In the genomic region with DNA sequence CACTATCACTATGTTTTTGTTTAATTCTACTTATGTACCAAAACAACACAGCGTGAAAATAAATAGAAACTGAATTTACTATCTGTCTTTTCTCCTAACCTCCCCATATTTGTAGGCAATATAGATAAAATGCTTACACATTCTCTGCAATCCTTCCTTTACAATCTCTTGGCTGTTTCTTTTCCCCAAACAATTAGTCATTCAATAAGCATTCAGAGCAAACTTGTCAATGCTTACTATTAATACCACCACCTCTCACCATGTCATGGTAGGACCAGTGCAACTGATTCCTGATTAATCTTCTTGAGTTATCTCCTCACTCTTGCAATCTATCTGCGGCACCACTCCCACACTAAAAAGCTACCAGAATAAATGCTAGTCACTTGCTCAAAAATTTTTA, we compare ENCODE assay signal across 20 cellular contexts.
DNase-seq lines count a peak whose midpoint lies in the region; ATAC-seq and TF ChIP-seq lines count a peak whose summit lies in the region.
"Had no signal": no experiment of that assay in that cellular context is flagged by ENCODE, and none has a peak within 500 bp of the region (broad histone marks: within the 10 kb centered on the region; RNA-seq: fewer than 3 reads in every experiment).

No MANE protein-coding gene starts in this region.

- no peak overlapping the region for H3K4me3 ChIP-seq in BJ (ENCODE audit: low read depth, low read length)
- H3K4me3 ChIP-seq in choroid plexus epithelial cell (ENCODE audit: low read depth, low read length), result no peak overlapping the region
- H3K4me3 ChIP-seq: BLaER1, coronary artery, left ventricle myocardium inferior, psoas muscle, uterus had no signal

- DNase-seq in BJ (ENCODE audit: low read depth) (peak; percentile 5), HT1080 (ENCODE audit: low read depth) (peak; percentile 33), choroid plexus epithelial cell (ENCODE audit: low read depth) (peak; percentile 77), myocyte (ENCODE audit: low read depth) (peak; percentile 39), left colon (no peak), NAMALWA (ENCODE audit: low spot score) (no peak), SK-N-DZ (ENCODE audit: low spot score) (no peak)
- DNase-seq in central memory CD4-positive, alpha-beta T cell, result no peak
- DNase-seq: activated T-cell treated with anti-CD3 and anti-CD28 coated beads, Interleukin-2, amount 50 U/mL, for 4 hours; left ventricle myocardium inferior; MM.1S; natural killer cell; NCI-H2107; NCI-H526 treated with DMSO at 0.1 percent for 48 hours; OCI-M1; psoas muscle; uterus had no signal

- POLR2A ChIA-PET in BJ (lab: Charles Lee), result interaction anchor here (0.7 kb wide), 1 partner anchor 258 kb away, joined by 4 read pairs; no protein-coding TSS in a partner anchor

- H3K36me3 ChIP-seq in BJ (ENCODE audit: control insufficient read depth, insufficient read depth, low read length), result peaks cover 3% of the 10 kb centered on the region; the same call in 1 of the 2 replicates
- H3K36me3 ChIP-seq: uterus had no signal

- ATAC-seq in left colon, result no peak
- ATAC-seq: activated T-cell treated with anti-CD3 and anti-CD28 coated beads, Interleukin-2, amount 50 U/mL, for 4 hours; natural killer cell; psoas muscle; SK-N-SH treated with all-trans-retinoic acid at 6 μM for 48 hours had no signal

- H3K27me3 ChIP-seq in BJ (ENCODE audit: control insufficient read depth, insufficient read depth, low read length), result no peaks in the 10 kb centered on the region
- H3K27me3 ChIP-seq: BLaER1, uterus had no signal

- TF ChIP-seq CTCF in BJ (IDR thresholded peaks at IDR 0.05; ENCODE audit: insufficient read depth, low read depth, low read length) (no peak), choroid plexus epithelial cell (conservative IDR thresholded peaks at IDR 0.05; ENCODE audit: low read depth, low read length) (no peak)

- intact Hi-C loops in left colon (cut with DNase I, micrococcal nuclease), result no loop called here

- CTCF ChIA-PET in BJ (lab: Yijun Ruan, JAX), result interaction anchor here (0.6 to 1.4 kb wide), 4 partner anchors 11 to 1199 kb away, joined by 3 to 5 read pairs (median 3); no protein-coding TSS in a partner anchor

Comparison
In these comparisons a context has a peak if more than half of its experiments do, and no peak if none do; other contexts are left out.
1. DNase-seq: peak in BJ (single experiment), HT1080 (single experiment), choroid plexus epithelial cell (single experiment) and myocyte (single experiment); none in left colon (0 of 2), NAMALWA (single experiment), SK-N-DZ (single experiment) and central memory CD4-positive, alpha-beta T cell (single experiment).